1 cellular context compared by ENCODE assay signal in the genomic region with DNA sequence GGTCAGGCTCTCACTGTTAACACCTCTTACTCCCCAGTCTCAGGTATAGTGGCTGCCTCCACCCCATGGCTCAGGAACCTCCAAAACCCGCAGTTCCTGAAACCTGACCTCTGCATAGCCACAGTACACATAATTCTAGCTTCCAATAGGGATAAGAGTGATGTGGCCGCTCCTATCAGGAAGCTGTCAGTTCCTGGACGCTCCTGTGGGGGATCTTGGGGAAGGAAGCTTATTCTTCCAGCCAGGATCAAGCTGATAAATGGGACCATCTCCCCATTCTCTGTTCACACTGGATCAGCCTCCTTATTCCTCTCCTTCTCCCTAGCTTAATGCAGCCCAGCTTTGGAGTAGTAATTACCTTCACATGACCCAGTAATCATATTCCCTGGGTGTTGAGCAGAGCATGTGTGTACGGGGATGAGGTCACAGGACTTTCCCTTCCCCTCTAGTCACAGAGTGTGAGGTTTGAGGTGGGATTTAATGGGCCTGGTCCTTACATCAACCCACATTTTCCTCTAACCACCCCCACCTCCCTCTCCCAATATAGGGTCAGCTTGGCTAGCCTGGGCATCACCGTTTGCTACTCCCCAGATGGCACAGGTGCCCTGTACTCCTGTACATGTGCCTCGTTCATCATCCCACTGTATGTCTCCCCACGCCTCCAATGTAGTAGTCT.
TF ChIP-seq lines count a peak whose summit lies in the region.

No MANE protein-coding gene starts in this region.

TF ChIP-seq in SK-N-SH, 30 proteins besides CTCF, POLR2A, EP300 and RAD21 (continued from another document):
- TF ChIP-seq, protein P1, sequence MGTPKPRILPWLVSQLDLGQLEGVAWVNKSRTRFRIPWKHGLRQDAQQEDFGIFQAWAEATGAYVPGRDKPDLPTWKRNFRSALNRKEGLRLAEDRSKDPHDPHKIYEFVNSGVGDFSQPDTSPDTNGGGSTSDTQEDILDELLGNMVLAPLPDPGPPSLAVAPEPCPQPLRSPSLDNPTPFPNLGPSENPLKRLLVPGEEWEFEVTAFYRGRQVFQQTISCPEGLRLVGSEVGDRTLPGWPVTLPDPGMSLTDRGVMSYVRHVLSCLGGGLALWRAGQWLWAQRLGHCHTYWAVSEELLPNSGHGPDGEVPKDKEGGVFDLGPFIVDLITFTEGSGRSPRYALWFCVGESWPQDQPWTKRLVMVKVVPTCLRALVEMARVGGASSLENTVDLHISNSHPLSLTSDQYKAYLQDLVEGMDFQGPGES (IDR thresholded peaks at IDR 0.05; ENCODE audit: low read depth, low read length) = no peak
- TF ChIP-seq CHD2 (IDR thresholded peaks at IDR 0.05; ENCODE audit: low read length, partially characterized antibody) = no peak
- TF ChIP-seq, protein P2, sequence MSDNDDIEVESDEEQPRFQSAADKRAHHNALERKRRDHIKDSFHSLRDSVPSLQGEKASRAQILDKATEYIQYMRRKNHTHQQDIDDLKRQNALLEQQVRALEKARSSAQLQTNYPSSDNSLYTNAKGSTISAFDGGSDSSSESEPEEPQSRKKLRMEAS (IDR thresholded peaks at IDR 0.05; ENCODE audit: low read depth) = no peak
- TF ChIP-seq RCOR1 (IDR thresholded peaks at IDR 0.05; ENCODE audit: low read length) = no peak
- no peak for TF ChIP-seq TAF1 (IDR thresholded peaks at IDR 0.05; ENCODE audit: borderline replicate concordance, low read depth, low read length)
- TF ChIP-seq GABPA (IDR thresholded peaks at IDR 0.05; ENCODE audit: low read depth) = no peak
- TF ChIP-seq YY1 (IDR thresholded peaks at IDR 0.05; ENCODE audit: low read depth) = no peak
- no peak for TF ChIP-seq SIN3A (IDR thresholded peaks at IDR 0.05; ENCODE audit: borderline replicate concordance, low read depth, low read length)
- TF ChIP-seq, protein P3, sequence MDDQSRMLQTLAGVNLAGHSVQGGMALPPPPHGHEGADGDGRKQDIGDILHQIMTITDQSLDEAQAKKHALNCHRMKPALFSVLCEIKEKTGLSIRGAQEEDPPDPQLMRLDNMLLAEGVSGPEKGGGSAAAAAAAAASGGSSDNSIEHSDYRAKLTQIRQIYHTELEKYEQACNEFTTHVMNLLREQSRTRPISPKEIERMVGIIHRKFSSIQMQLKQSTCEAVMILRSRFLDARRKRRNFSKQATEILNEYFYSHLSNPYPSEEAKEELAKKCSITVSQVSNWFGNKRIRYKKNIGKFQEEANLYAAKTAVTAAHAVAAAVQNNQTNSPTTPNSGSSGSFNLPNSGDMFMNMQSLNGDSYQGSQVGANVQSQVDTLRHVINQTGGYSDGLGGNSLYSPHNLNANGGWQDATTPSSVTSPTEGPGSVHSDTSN (IDR thresholded peaks at IDR 0.05) = no peak
